Comparison of ENCODE assay signal across 8 cellular contexts in genomic region chr11:28107726-28108618, GRCh38. TPM values are rescaled to one million over a fixed set of nuclear protein-coding genes. Genes with fewer than 3 reads are reported as not detected.
DNase-seq lines count a peak whose midpoint lies in the region; ATAC-seq and TF ChIP-seq lines count a peak whose summit lies in the region.

Gene KIF18A, minus strand, starts transcription at chr11:28108156. Its CDS starts 10,209 bp downstream, at chr11:28097947.
Gene METTL15, plus strand, starts transcription at chr11:28108388. Its CDS starts 4,947 bp downstream, at chr11:28113335.

- POLR2A ChIA-PET in activated CD8-positive, alpha-beta memory T cell treated with anti-CD3 and anti-CD28 coated beads for 36 hours (lab: Charles Lee), result interaction anchor here (1.2 kb wide), 1 partner anchor 28 kb away, joined by 4 read pairs; no protein-coding TSS in a partner anchor

- CTCF ChIA-PET in activated CD8-positive, alpha-beta memory T cell treated with anti-CD3 and anti-CD28 coated beads for 36 hours (lab: Charles Lee), result no interaction called here

- peak within 1 kb of the TSS; percentile 96 to 99 for H3K27ac Mint-ChIP-seq in effector memory CD8-positive, alpha-beta T cell
- peak within 1 kb of the TSS; percentile 98 for H3K27ac Mint-ChIP-seq in memory B cell

- no peaks in the 10 kb centered on the region for H3K9me3 Mint-ChIP-seq in effector memory CD8-positive, alpha-beta T cell
- no peaks in the 10 kb centered on the region for H3K9me3 Mint-ChIP-seq in memory B cell

- DNase-seq in CMK (ENCODE audit: low read depth) (peak; percentile 90), GM20000 (ENCODE audit: low spot score) (peak; percentile 86), HT-29 (ENCODE audit: low spot score) (peak; percentile 99), NOMO-1 (lab: John Stamatoyannopoulos, UW; ENCODE audit: unreplicated experiment in 2 of 2) (peak; percentile 97 to 99), memory B cell (ENCODE audit: low spot score in 2 of 2) (peak; percentile 99 to 100)
- DNase-seq in effector memory CD8-positive, alpha-beta T cell, result peak; percentile 98 to 99 (median 99)
- peak; percentile 97 for DNase-seq in stimulated activated CD8-positive, alpha-beta memory T cell treated with anti-CD3 and anti-CD28 coated beads, Interleukin-12 subunit alpha, Interleukin-12 subunit beta, amount 100 ng/mL, for 24 hours (ENCODE audit: extremely low read depth)

- H3K27me3 Mint-ChIP-seq in effector memory CD8-positive, alpha-beta T cell, result no peaks in the 10 kb centered on the region
- H3K27me3 Mint-ChIP-seq in memory B cell, result no peaks in the 10 kb centered on the region

- peaks cover 33 to 50% of the 10 kb centered on the region in 2 donors for H3K4me1 Mint-ChIP-seq in effector memory CD8-positive, alpha-beta T cell (ENCODE audit: low read depth in 2 of 2)
- H3K4me1 Mint-ChIP-seq in memory B cell, result peaks cover 23% of the 10 kb centered on the region

- TF ChIP-seq CTCF in GM20000 (IDR thresholded peaks at IDR 0.05; ENCODE audit: extremely low read depth, missing control alignments), result no peak

- ATAC-seq in effector memory CD8-positive, alpha-beta T cell (replicated peaks), result peak; percentile 90
- ATAC-seq in memory B cell (ENCODE audit: low read depth), result peak; percentile 89

- H3K36me3 Mint-ChIP-seq in effector memory CD8-positive, alpha-beta T cell (ENCODE audit: insufficient read depth), result peaks cover 13% of the 10 kb centered on the region
- no peaks in the 10 kb centered on the region for H3K36me3 Mint-ChIP-seq in memory B cell

- peak within 1 kb of the TSS; percentile 90 to 94 for H3K4me3 Mint-ChIP-seq in effector memory CD8-positive, alpha-beta T cell
- H3K4me3 Mint-ChIP-seq in memory B cell, result peak within 1 kb of the TSS; percentile 96

RNA-seq across cellular contexts. Expression of gene KIF18A, which starts in this region (rescaled TPM):
- total RNA-seq in HT-29 (2014; rRNA removed; shearing (Covaris generic)), result 7.9 and 8.0 TPM in 2 replicates
- total RNA-seq in activated CD8-positive, alpha-beta memory T cell treated with anti-CD3 and anti-CD28 coated beads for 36 hours, result 10 to 100 TPM; 13.5 to 13.9 TPM

RNA-seq across cellular contexts. Expression of gene METTL15, which starts in this region (rescaled TPM):
- 10.3 and 11.5 TPM in 2 replicates for total RNA-seq in HT-29 (2014; rRNA removed; shearing (Covaris generic))
- total RNA-seq in activated CD8-positive, alpha-beta memory T cell treated with anti-CD3 and anti-CD28 coated beads for 36 hours, result 10 to 100 TPM; 15.8 to 16.7 TPM

Comparison
In these comparisons a context has a peak if more than half of its experiments do, and no peak if none do; other contexts are left out.
1. Peak in every context shown above with its lines: DNase-seq and ATAC-seq.